Comparison of ENCODE assay signal across 8 cellular contexts in the genomic region with DNA sequence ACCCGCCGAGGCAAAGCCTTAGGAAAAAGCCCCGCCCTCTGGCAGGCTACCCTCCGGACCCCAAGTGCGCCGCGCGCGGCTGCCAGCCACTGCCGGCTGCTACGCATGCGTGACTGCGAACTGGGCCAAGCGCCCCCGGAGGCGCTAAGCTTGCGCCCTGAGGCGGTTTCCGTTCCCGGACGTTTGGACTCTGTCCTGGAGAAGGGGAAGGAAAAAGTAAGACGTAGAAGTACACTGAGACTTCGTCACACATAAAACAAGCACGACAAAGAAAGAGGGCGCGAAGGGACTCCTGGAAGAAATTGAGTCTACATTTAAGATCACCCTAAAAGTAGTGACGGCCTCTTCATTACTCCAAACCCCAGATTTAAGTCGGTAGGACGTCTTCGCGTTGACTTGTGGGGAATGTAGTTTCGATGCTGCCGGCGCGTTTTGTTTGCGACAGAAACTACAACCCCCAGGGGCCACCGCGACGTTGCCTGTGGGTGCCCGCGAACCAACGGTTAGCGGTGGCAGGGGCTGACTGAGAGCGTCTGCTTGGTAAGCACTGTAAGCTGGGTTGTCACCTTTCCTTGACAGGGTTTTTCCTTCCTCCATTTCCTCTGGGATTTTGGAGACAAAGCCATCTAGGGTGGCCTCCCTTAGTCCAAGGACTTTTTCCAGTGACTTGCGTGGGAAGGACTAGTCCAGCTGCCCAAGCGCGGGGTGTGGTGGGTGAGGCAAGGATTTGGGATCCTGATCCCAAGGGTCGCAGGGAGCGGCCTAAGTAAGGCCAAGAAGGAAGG. TPM values are rescaled to one million over a fixed set of nuclear protein-coding genes. Genes with fewer than 3 reads are reported as not detected.
DNase-seq lines count a peak whose midpoint lies in the region; ATAC-seq, FAIRE-seq and TF ChIP-seq lines count a peak whose summit lies in the region.

A gene (plus strand): TSS at position 472 of the 785 bp plus-strand sequence. CDS start 49,715 bp downstream, outside the sequence.

- peaks cover 44% of the 10 kb centered on the region for H3K4me1 Mint-ChIP-seq in activated CD4-positive, alpha-beta memory T cell treated with anti-CD3 and anti-CD28 coated beads for 36 hours (ENCODE audit: low read depth)

- peak within 1 kb of the TSS; percentile 89 for H3K4me2 ChIP-seq in HepG2 (ENCODE audit: low read depth, low read length)

- peak within 1 kb of the TSS; percentile 100 for H3K27ac Mint-ChIP-seq in activated CD4-positive, alpha-beta memory T cell treated with anti-CD3 and anti-CD28 coated beads for 36 hours

- H3K4me1 ChIP-seq in HepG2 (ENCODE audit: insufficient read depth, low read length): peaks cover 45% of the 10 kb centered on the region

- H3K9me3 ChIP-seq in HepG2 (ENCODE audit: low read length): no peaks in the 10 kb centered on the region

- peaks cover 47% of the 10 kb centered on the region for H3K79me2 ChIP-seq in HepG2 (ENCODE audit: insufficient read depth, low read length)

- H2AFZ ChIP-seq in HepG2 (ENCODE audit: low read length): peak within 1 kb of the TSS; percentile 97

- H3K36me3 Mint-ChIP-seq in activated CD4-positive, alpha-beta memory T cell treated with anti-CD3 and anti-CD28 coated beads for 36 hours: peaks cover 7% of the 10 kb centered on the region

- TF ChIP-seq CTCF in HepG2 (CRISPR knock-in tag; IDR thresholded peaks at IDR 0.05): no peak

- peak; percentile 98 for DNase-seq in CD1c-positive myeloid dendritic cell (ENCODE audit: extremely low spot score)
- DNase-seq in NCI-H82 treated with DMSO at 0.1 percent for 48 hours (lab: John Stamatoyannopoulos, UW; ENCODE audit: unreplicated experiment): peak; percentile 95
- DNase-seq in activated CD4-positive, alpha-beta memory T cell treated with anti-CD3 and anti-CD28 coated beads for 36 hours: peak; percentile 97
- DNase-seq in dermis microvascular lymphatic vessel endothelial cell (ENCODE audit: low read depth in 2 of 2): peak; percentile 95 to 97
- peak; percentile 93 for DNase-seq in HepG2 (ENCODE audit: low spot score)
- peak; percentile 92 for DNase-seq in stimulated activated CD4-positive, alpha-beta T cell treated with anti-CD3 and anti-CD28 coated beads, Interleukin-4, amount 100 ng/mL, for 1 hour

- no peaks in the 10 kb centered on the region for H3K9me3 Mint-ChIP-seq in activated CD4-positive, alpha-beta memory T cell treated with anti-CD3 and anti-CD28 coated beads for 36 hours

- peak; percentile 52 to 87; a peak in 3 of 4 replicates for TF ChIP-seq POLR2A in HepG2 (IDR thresholded peaks at IDR 0.05; ENCODE audit: insufficient read depth in 1 of 2, low read depth in 2 of 2, low read length in 2 of 2)

- TF ChIP-seq EP300 in HepG2 (IDR thresholded peaks at IDR 0.05; ENCODE audit: low read depth in 2 of 2, low read length in 2 of 2): no peak
- no peak for TF ChIP-seq EP300 in HepG2 (CRISPR knock-in tag; IDR thresholded peaks at IDR 0.05; ENCODE audit: borderline replicate concordance)

- peak within 1 kb of the TSS; percentile 89 for H3K9ac ChIP-seq in HepG2 (ENCODE audit: insufficient read depth, low read depth, low read length)

- ATAC-seq in GM19395 (IDR thresholded peaks at IDR 0.05; ENCODE audit: unreplicated experiment) (peak; percentile 79), HG03565 (IDR thresholded peaks at IDR 0.05; ENCODE audit: unreplicated experiment) (peak; percentile 69), HepG2 (peak; percentile 81)

- H3K27me3 Mint-ChIP-seq in activated CD4-positive, alpha-beta memory T cell treated with anti-CD3 and anti-CD28 coated beads for 36 hours: no peaks in the 10 kb centered on the region

- peak within 1 kb of the TSS; percentile 96 for H3K27ac ChIP-seq in HepG2 (ENCODE audit: extremely low read length, insufficient read depth, low read length)

- no peak for TF ChIP-seq RAD21 in HepG2 (CRISPR knock-in tag; IDR thresholded peaks at IDR 0.05)

- CTCF ChIA-PET in activated CD4-positive, alpha-beta memory T cell treated with anti-CD3 and anti-CD28 coated beads for 36 hours (lab: Charles Lee): interaction anchor here (1.4 to 2.5 kb wide), 3 partner anchors 21 to 553 kb away, joined by 3 to 11 read pairs (median 5); a partner anchor contains a TSS
- CTCF ChIA-PET in HepG2 (lab: Yijun Ruan, JAX; ENCODE audit: low intra/inter-chr PET ratio, low total read pairs): no interaction called here

- in situ Hi-C loops in HepG2 (cut with HindIII; ENCODE audit: extremely low pct_ligation_motif_present, low pct_unique_long_range_greater_than_20kb): no loop called here

- peak within 1 kb of the TSS; percentile 96 for H3K4me3 Mint-ChIP-seq in activated CD4-positive, alpha-beta memory T cell treated with anti-CD3 and anti-CD28 coated beads for 36 hours

- H3K36me3 ChIP-seq in HepG2 (replicated peaks in 1 of 2; ENCODE audit: control insufficient read depth in 1 of 2, insufficient read depth in 2 of 2, low read length in 2 of 2): no peaks in the 10 kb centered on the region

- H4K20me1 ChIP-seq in HepG2 (ENCODE audit: insufficient read depth, low read length): peaks cover 12% of the 10 kb centered on the region

- POLR2A ChIA-PET in activated CD4-positive, alpha-beta memory T cell treated with anti-CD3 and anti-CD28 coated beads for 36 hours (lab: Charles Lee): interaction anchor here (0.7 to 2.3 kb wide), 9 partner anchors 10 to 1779 kb away, joined by 3 to 24 read pairs (median 3); a partner anchor contains a TSS
- POLR2A ChIA-PET in HepG2 (lab: Yijun Ruan, JAX): interaction anchor here (0.9 to 2.4 kb wide), 16 partner anchors 13 to 1137 kb away, joined by 3 to 18 read pairs (median 5); a partner anchor contains a TSS

- FAIRE-seq in HepG2 (lab: Jason Lieb, UNC): peak; percentile 78

- under 1% methylated on average over 30 of the region's 49 CpGs for WGBS in HepG2 (ENCODE audit: low lambda C conversion rate)

- BruUV-seq in HepG2 (replicated peaks; lab: Mats Ljungman, UMichigan): TSS peak; percentile 74

- peak within 1 kb of the TSS; percentile 74 to 98 (median 89) for H3K4me3 ChIP-seq in HepG2 (replicated peaks in 1 of 3; ENCODE audit: insufficient read depth in 1 of 3, low read depth in 2 of 3, low read length in 3 of 3)

- no peaks in the 10 kb centered on the region; a peak in 1 of 5 replicates for H3K27me3 ChIP-seq in HepG2 (ENCODE audit: control insufficient read depth in 1 of 2, insufficient read depth in 2 of 2, low read length in 2 of 2)

- intact Hi-C loops in activated CD4-positive, alpha-beta memory T cell treated with anti-CD3 and anti-CD28 coated beads for 36 hours (cut with micrococcal nuclease): loop anchor here (1.0 to 10.0 kb wide), 11 partner anchors 107 to 1720 kb away; a partner anchor contains a TSS
- intact Hi-C loops in HepG2 (cut with micrococcal nuclease; ENCODE audit: unreplicated experiment): loop anchor here (5.0 kb wide), 1 partner anchor 287 kb away; a partner anchor contains a TSS

TF ChIP-seq in HepG2, 621 proteins besides CTCF, POLR2A, EP300 and RAD21 (continues in another document):
- 0 out of 2 replicates have a peak, but pooled peaks have one; percentile 1 for TF ChIP-seq SP4 (CRISPR knock-in tag; IDR thresholded peaks at IDR 0.05)

RNA-seq across cellular contexts. Expression of the gene that starts here (rescaled TPM):
- total RNA-seq in activated CD4-positive, alpha-beta memory T cell treated with anti-CD3 and anti-CD28 coated beads for 36 hours: 10 to 100 TPM; 23.0 to 27.8 TPM
- total RNA-seq in dermis microvascular lymphatic vessel endothelial cell (11.9 and 15.5 TPM in 2 replicates), HepG2 (2016; rRNA removed; fragmentation: Illumina TruSeq; extraction: Trizol) (15.5 and 20.7 TPM in 2 replicates)
- 20.5 and 21.1 TPM in 2 replicates for total RNA-seq in HepG2 (2016; cell fraction: cytosol; rRNA removed; fragmentation: Illumina TruSeq; extraction: Trizol; ENCODE audit: low read depth)
- total RNA-seq in HepG2 (2016; cell fraction: insoluble cytoplasmic fraction; rRNA removed; fragmentation: Illumina TruSeq; extraction: Trizol): 16.4 and 22.3 TPM in 2 replicates
- total RNA-seq in HepG2 (2016; cell fraction: membrane; rRNA removed; fragmentation: Illumina TruSeq; extraction: Trizol): 12.0 and 13.3 TPM in 2 replicates
- total RNA-seq in HepG2 (2016; cell fraction: nucleus; rRNA removed; fragmentation: Illumina TruSeq; extraction: Trizol): 12.7 and 13.1 TPM in 2 replicates
- 5.5 and 7.7 TPM in 2 replicates for polyA plus RNA-seq in HepG2 (2011; rRNA removed)
- 2.6 TPM in 2 replicates for polyA plus RNA-seq in HepG2 (2011; cell fraction: cytosol; rRNA removed)
- polyA plus RNA-seq in HepG2 (2011; cell fraction: nucleus; rRNA removed): 3.6 and 5.3 TPM in 2 replicates
- polyA plus RNA-seq in HepG2 (2012): 3.4 and 6.8 TPM in 2 replicates
- polyA plus RNA-seq in HepG2 (2016; cell fraction: cytosol; fragmentation: Illumina TruSeq; extraction: Trizol; ENCODE audit: low read depth): 1.7 and 3.0 TPM in 2 replicates
- 15.9 and 16.9 TPM in 2 replicates for polyA plus RNA-seq in HepG2 (2016; cell fraction: insoluble cytoplasmic fraction; fragmentation: Illumina TruSeq; extraction: Trizol; ENCODE audit: low read depth)
- polyA plus RNA-seq in HepG2 (2016; cell fraction: membrane; fragmentation: Illumina TruSeq; extraction: Trizol; ENCODE audit: low read depth): 4.1 and 4.6 TPM in 2 replicates
- polyA plus RNA-seq in HepG2 (2016; cell fraction: nucleus; fragmentation: Illumina TruSeq; extraction: Trizol; ENCODE audit: insufficient read depth, low read depth): 9.7 and 9.9 TPM in 2 replicates
- 3.1 and 14.4 TPM in 2 replicates for polyA minus RNA-seq in HepG2 (2011; rRNA and poly(A)+ RNA removed; ENCODE audit: low replicate concordance)
- 6.2 and 6.4 TPM in 2 replicates for polyA minus RNA-seq in HepG2 (2011; cell fraction: cytosol; rRNA and poly(A)+ RNA removed)
- polyA minus RNA-seq in HepG2 (2011; cell fraction: nucleus; rRNA and poly(A)+ RNA removed): 15.9 and 20.3 TPM in 2 replicates

Comparison
In these comparisons a context has a peak if more than half of its experiments do, and no peak if none do; other contexts are left out.
1. Peak in every context shown above with its lines: DNase-seq, ATAC-seq, H3K4me3 ChIP-seq and H3K27ac ChIP-seq.